Comparison of ENCODE assay signal across 1 cellular context in genomic region chr11:102491969-102492368, GRCh38.
TF ChIP-seq lines count a peak whose summit lies in the region.

No MANE protein-coding gene starts in this region.

TF ChIP-seq in GM12878, 131 proteins besides CTCF, POLR2A, EP300 and RAD21:
- TF ChIP-seq SMARCA5 (IDR thresholded peaks at IDR 0.05) (no peak), FOS (IDR thresholded peaks at IDR 0.05; ENCODE audit: borderline replicate concordance, extremely low read depth, insufficient read length) (no peak), RELB (IDR thresholded peaks at IDR 0.05; ENCODE audit: low read depth) (no peak), ZBED1 (IDR thresholded peaks at IDR 0.05; ENCODE audit: borderline replicate concordance) (no peak), PAX8 (IDR thresholded peaks at IDR 0.05) (no peak), ELK1 (IDR thresholded peaks at IDR 0.05; ENCODE audit: low read depth, low read length) (no peak), RAD51 (IDR thresholded peaks at IDR 0.05) (no peak), EZH2 (IDR thresholded peaks at IDR 0.05; ENCODE audit: borderline replicate concordance, control insufficient read depth, low read depth, low read length) (no peak), ZNF274 (IDR thresholded peaks at IDR 0.05; ENCODE audit: insufficient read depth, insufficient read length) (no peak), FOXM1 (IDR thresholded peaks at IDR 0.05; ENCODE audit: low read depth, low read length) (no peak), JUNB (IDR thresholded peaks at IDR 0.05) (peak; percentile 32; the same call in 1 of the 2 replicates), PAX5 (IDR thresholded peaks at IDR 0.05; ENCODE audit: borderline replicate concordance, low read depth, low read length) (no peak), IKZF2 (IDR thresholded peaks at IDR 0.05) (peak in 1 of 2 experiments; percentile 12; a peak in 1 of 4 replicates), ZNF217 (IDR thresholded peaks at IDR 0.05) (no peak), LARP7 (IDR thresholded peaks at IDR 0.05) (no peak), TCF3 (IDR thresholded peaks at IDR 0.05; ENCODE audit: borderline replicate concordance, insufficient read depth, low read depth, low read length) (no peak)
